Comparison of ENCODE assay signal across 14 cellular contexts in genomic region chr13:100611678-100612492, GRCh38. TPM values are rescaled to one million over a fixed set of nuclear protein-coding genes. Genes with fewer than 3 reads are reported as not detected.
DNase-seq lines count a peak whose midpoint lies in the region; ATAC-seq and TF ChIP-seq lines count a peak whose summit lies in the region.
"Had no signal": no experiment of that assay in that cellular context is flagged by ENCODE, and none has a peak within 500 bp of the region (broad histone marks: within the 10 kb centered on the region; RNA-seq: fewer than 3 reads in every experiment).

No MANE protein-coding gene starts in this region.

- in situ Hi-C loops in mammary epithelial cell (cut with MboI; ENCODE audit: low sequenced_read_pairs in 2 of 2), result no loop called here

- H3K27me3 ChIP-seq in mammary epithelial cell (ENCODE audit: insufficient read depth, low read length), result peaks cover 16% of the 10 kb centered on the region
- no peaks in the 10 kb centered on the region for H3K27me3 ChIP-seq in OCI-LY3 (ENCODE audit: low read depth, low read length)
- H3K27me3 ChIP-seq in dorsolateral prefrontal cortex, result no peaks in the 10 kb centered on the region
- no peaks in the 10 kb centered on the region for H3K27me3 ChIP-seq in mesenchymal stem cell (ENCODE audit: control insufficient read depth in 1 of 2, insufficient read depth in 1 of 2, low read length in 2 of 2)
- H3K27me3 ChIP-seq: breast epithelium, neutrophil had no signal

- H2BK5ac ChIP-seq in mesenchymal stem cell (ENCODE audit: low read depth, low read length, poor library complexity, severe bottlenecking), result no peak overlapping the region

- H3K27ac ChIP-seq in mammary epithelial cell (ENCODE audit: insufficient read depth, low read depth, low read length) (no peak overlapping the region), OCI-LY3 (ENCODE audit: low read length) (peak overlapping the region; percentile 91), dorsolateral prefrontal cortex (peak overlapping the region in 35 of 59 donors; percentile 7 to 62 (median 30)), mesenchymal stem cell (ENCODE audit: low read length, poor library complexity, severe bottlenecking) (no peak overlapping the region)
- H3K27ac ChIP-seq: breast epithelium, neutrophil had no signal

- no peak overlapping the region for H3K9ac ChIP-seq in mammary epithelial cell (ENCODE audit: insufficient read depth, low read length)
- peak overlapping the region; percentile 39; the same call in 1 of the 2 replicates for H3K9ac ChIP-seq in OCI-LY3 (ENCODE audit: low read length)
- H3K9ac ChIP-seq in mesenchymal stem cell (ENCODE audit: low read length), result no peak overlapping the region

- no peaks in the 10 kb centered on the region for H3K9me3 Mint-ChIP-seq in MCF 10A (ENCODE audit: unreplicated experiment)
- no peaks in the 10 kb centered on the region for H3K9me3 Mint-ChIP-seq in stimulated activated effector memory CD8-positive, alpha-beta T cell treated with anti-CD3 and anti-CD28 coated beads, Interleukin-12 subunit alpha, Interleukin-12 subunit beta, amount 100 ng/mL, for 72 hours
- H3K9me3 Mint-ChIP-seq: T-helper 2 cell treated with Interferon-gamma antibody and Interleukin-4, amounts not matched to agents 5 μg/mL and 100 μg/mL, for 36 hours had no signal

- peak; percentile 73 for DNase-seq in mammary epithelial cell
- no peak for DNase-seq in MCF 10A (ENCODE audit: unreplicated experiment)
- DNase-seq in dorsolateral prefrontal cortex, result peak in 1 of 10 donors; percentile 28
- no peak for DNase-seq in stimulated activated effector memory CD8-positive, alpha-beta T cell treated with anti-CD3 and anti-CD28 coated beads, Interleukin-12 subunit alpha, Interleukin-12 subunit beta, amount 100 ng/mL, for 72 hours (ENCODE audit: low spot score in 2 of 2)
- DNase-seq in DMS153 (lab: John Stamatoyannopoulos, UW), result no peak
- no peak for DNase-seq in mesenchymal stem cell
- no peak for DNase-seq in erythroblast (lab: John Stamatoyannopoulos, UW)
- DNase-seq: ACHN; NCI-H1930; stimulated activated CD4-positive, alpha-beta T cell treated with anti-CD3 and anti-CD28 coated beads, Interleukin-2, amount 100 ng/mL, for 24 hours had no signal

- H3K27ac Mint-ChIP-seq in MCF 10A (ENCODE audit: low read depth, unreplicated experiment), result no peak overlapping the region
- H3K27ac Mint-ChIP-seq in stimulated activated effector memory CD8-positive, alpha-beta T cell treated with anti-CD3 and anti-CD28 coated beads, Interleukin-12 subunit alpha, Interleukin-12 subunit beta, amount 100 ng/mL, for 72 hours, result peak overlapping the region; percentile 78
- H3K27ac Mint-ChIP-seq: T-helper 2 cell treated with Interferon-gamma antibody and Interleukin-4, amounts not matched to agents 5 μg/mL and 100 μg/mL, for 36 hours had no signal

- no peaks in the 10 kb centered on the region for H3K79me1 ChIP-seq in mesenchymal stem cell (replicated peaks; ENCODE audit: low read length, poor library complexity, severe bottlenecking)

- no peak overlapping the region for H2BK15ac ChIP-seq in mesenchymal stem cell (ENCODE audit: low read depth, poor library complexity, severe bottlenecking)

- 9% methylated on average over 6 of the region's 9 CpGs for WGBS in mammary epithelial cell (ENCODE audit: low coverage, missing lambda C conversion rate)
- 93% methylated on average over 9 of the region's 9 CpGs for WGBS in mesenchymal stem cell

- BruUV-seq in mammary epithelial cell (replicated peaks; lab: Mats Ljungman, UMichigan) (no TSS peak), MCF 10A (replicated peaks; lab: Mats Ljungman, UMichigan) (no TSS peak)

- H2BK120ac ChIP-seq in mesenchymal stem cell (ENCODE audit: low read depth, low read length), result no peak overlapping the region

- peaks cover 10% of the 10 kb centered on the region for H3K4me1 Mint-ChIP-seq in MCF 10A (ENCODE audit: insufficient read depth, unreplicated experiment)
- H3K4me1 Mint-ChIP-seq in stimulated activated effector memory CD8-positive, alpha-beta T cell treated with anti-CD3 and anti-CD28 coated beads, Interleukin-12 subunit alpha, Interleukin-12 subunit beta, amount 100 ng/mL, for 72 hours, result peaks cover 23% of the 10 kb centered on the region

- dilution Hi-C loops in mammary epithelial cell (cut with HindIII; ENCODE audit: low sequenced_read_pairs), result no loop called here

- no peaks in the 10 kb centered on the region for H3K27me3 Mint-ChIP-seq in MCF 10A (ENCODE audit: insufficient read depth, unreplicated experiment)

- CTCF ChIA-PET in mammary epithelial cell (lab: Charles Lee; ENCODE audit: low non-redundant PET), result no interaction called here
- CTCF ChIA-PET in MCF 10A (lab: Yijun Ruan, JAX), result interaction anchor here (0.5 kb wide), 1 partner anchor 957 kb away, joined by 3 read pairs; no protein-coding TSS in a partner anchor

- H3K23ac ChIP-seq in mesenchymal stem cell (ENCODE audit: low read length in 2 of 2), result no peak overlapping the region

- no peak overlapping the region for H2AFZ ChIP-seq in mammary epithelial cell (ENCODE audit: low read depth, low read length)
- no peak overlapping the region for H2AFZ ChIP-seq in OCI-LY3 (ENCODE audit: low read depth, low read length)
- no peak overlapping the region for H2AFZ ChIP-seq in mesenchymal stem cell (ENCODE audit: low read depth, low read length)

- no peak overlapping the region for H2AK5ac ChIP-seq in mesenchymal stem cell (ENCODE audit: low read length, severe bottlenecking)

- ATAC-seq in stimulated activated effector memory CD8-positive, alpha-beta T cell treated with anti-CD3 and anti-CD28 coated beads, Interleukin-12 subunit alpha, Interleukin-12 subunit beta, amount 100 ng/mL, for 72 hours, result peak; percentile 31

- H3K36me3 Mint-ChIP-seq in MCF 10A (ENCODE audit: insufficient read depth, unreplicated experiment), result peaks cover 13% of the 10 kb centered on the region
- peaks cover 6% of the 10 kb centered on the region for H3K36me3 Mint-ChIP-seq in stimulated activated effector memory CD8-positive, alpha-beta T cell treated with anti-CD3 and anti-CD28 coated beads, Interleukin-12 subunit alpha, Interleukin-12 subunit beta, amount 100 ng/mL, for 72 hours

- H3K79me2 ChIP-seq in mammary epithelial cell (ENCODE audit: insufficient read depth, low read length), result no peaks in the 10 kb centered on the region
- H3K79me2 ChIP-seq in OCI-LY3 (ENCODE audit: low read length), result no peaks in the 10 kb centered on the region

- peak overlapping the region; percentile 10 for H3K4me2 ChIP-seq in mammary epithelial cell (ENCODE audit: insufficient read depth, low read depth, low read length)
- peak overlapping the region; percentile 66 for H3K4me2 ChIP-seq in OCI-LY3 (ENCODE audit: low read length)
- H3K4me2 ChIP-seq in mesenchymal stem cell (ENCODE audit: low read length, poor library complexity, severe bottlenecking), result no peak overlapping the region

- no peak overlapping the region for H2BK12ac ChIP-seq in mesenchymal stem cell (ENCODE audit: low read length in 2 of 2)

- H4K91ac ChIP-seq in mesenchymal stem cell (ENCODE audit: low read length), result no peak overlapping the region

- intact Hi-C loops in mammary epithelial cell (cut with micrococcal nuclease) (loop anchor here (5.0 kb wide), 1 partner anchor 60 kb away; the partner anchor contains the start of gene TMTC4), MCF 10A (cut with micrococcal nuclease) (no loop called here), dorsolateral prefrontal cortex (cut with DNase I) (no loop called here)

- no peak overlapping the region for H4K8ac ChIP-seq in mesenchymal stem cell (ENCODE audit: low read length)

- H3K4ac ChIP-seq in mesenchymal stem cell (ENCODE audit: low read depth in 1 of 2, low read length in 2 of 2), result no peak overlapping the region

- H3K18ac ChIP-seq in mesenchymal stem cell (ENCODE audit: low read depth in 1 of 2, low read length in 2 of 2), result no peak overlapping the region

- H3K9me3 ChIP-seq in mammary epithelial cell (replicated peaks; ENCODE audit: insufficient read depth, low read length) (no peaks in the 10 kb centered on the region), OCI-LY3 (ENCODE audit: insufficient read depth, low read length) (no peaks in the 10 kb centered on the region), mesenchymal stem cell (ENCODE audit: control insufficient read depth, low read length) (no peaks in the 10 kb centered on the region)
- H3K9me3 ChIP-seq: breast epithelium, neutrophil had no signal

- H3K36me3 ChIP-seq in mammary epithelial cell (ENCODE audit: insufficient read depth, low read length) (no peaks in the 10 kb centered on the region), OCI-LY3 (replicated peaks; ENCODE audit: low read depth, low read length) (peaks cover 6% of the 10 kb centered on the region), mesenchymal stem cell (ENCODE audit: control insufficient read depth in 1 of 2, insufficient read depth in 2 of 2, low read depth in 1 of 2, low read length in 2 of 2) (peaks cover 9 to 30% of the 10 kb centered on the region in 2 experiments)
- H3K36me3 ChIP-seq: breast epithelium, neutrophil had no signal

- POLR2A ChIA-PET in MCF 10A (lab: Yijun Ruan, JAX), result no interaction called here

- no peak for TF ChIP-seq POLR2A in erythroblast (IDR thresholded peaks at IDR 0.05; ENCODE audit: low read length)

- H4K20me1 ChIP-seq in mammary epithelial cell (ENCODE audit: insufficient read depth, low read length) (no peaks in the 10 kb centered on the region), OCI-LY3 (ENCODE audit: insufficient read depth, low read length) (no peaks in the 10 kb centered on the region)

- H3K4me1 ChIP-seq in mammary epithelial cell (ENCODE audit: insufficient read depth, low read length), result no peaks in the 10 kb centered on the region
- peaks cover 54% of the 10 kb centered on the region for H3K4me1 ChIP-seq in OCI-LY3 (ENCODE audit: low read length)
- peaks cover 1% of the 10 kb centered on the region for H3K4me1 ChIP-seq in mesenchymal stem cell (ENCODE audit: control insufficient read depth, insufficient read depth, low read depth, low read length)

- no peak overlapping the region for H3K14ac ChIP-seq in mesenchymal stem cell (ENCODE audit: low read length in 2 of 2)

- no peak overlapping the region for H3K4me3 ChIP-seq in mammary epithelial cell (replicated peaks in 1 of 3; ENCODE audit: insufficient read depth in 1 of 3, low read depth in 2 of 3, low read length in 3 of 3)
- H3K4me3 ChIP-seq in OCI-LY3 (ENCODE audit: low read length), result peak overlapping the region; percentile 29
- no peak overlapping the region for H3K4me3 ChIP-seq in dorsolateral prefrontal cortex
- no peak overlapping the region for H3K4me3 ChIP-seq in mesenchymal stem cell (ENCODE audit: insufficient read depth in 1 of 2, low read depth in 1 of 2, low read length in 2 of 2)
- H3K4me3 ChIP-seq: breast epithelium had no signal

- H3K4me3 Mint-ChIP-seq in MCF 10A (ENCODE audit: unreplicated experiment), result no peak overlapping the region
- no peak overlapping the region for H3K4me3 Mint-ChIP-seq in stimulated activated effector memory CD8-positive, alpha-beta T cell treated with anti-CD3 and anti-CD28 coated beads, Interleukin-12 subunit alpha, Interleukin-12 subunit beta, amount 100 ng/mL, for 72 hours
- H3K4me3 Mint-ChIP-seq: T-helper 2 cell treated with Interferon-gamma antibody and Interleukin-4, amounts not matched to agents 5 μg/mL and 100 μg/mL, for 36 hours had no signal

- no peak for TF ChIP-seq CTCF in mammary epithelial cell (conservative IDR thresholded peaks at IDR 0.05 in 1 of 2, IDR thresholded peaks at IDR 0.05 in 1 of 2; ENCODE audit: extremely low read depth in 1 of 2, insufficient read depth in 1 of 2, low read depth in 1 of 2, low read length in 2 of 2)
- TF ChIP-seq CTCF in MCF 10A (IDR thresholded peaks at IDR 0.05; ENCODE audit: unreplicated experiment), result no peak
- TF ChIP-seq CTCF in OCI-LY3 (IDR thresholded peaks at IDR 0.05; ENCODE audit: low read depth, low read length), result no peak
- TF ChIP-seq CTCF in dorsolateral prefrontal cortex (IDR thresholded peaks at IDR 0.05 in 54 of 56, conservative IDR thresholded peaks at IDR 0.05 in 2 of 56; ENCODE audit: low read depth in 1 of 56, partially characterized antibody in 56 of 56), result no peak

RNA-seq across cellular contexts. Expression of gene GGACT, which starts 23.3 kb away (rescaled TPM):
- 1 to 10 TPM; 4.5 to 5.4 TPM for total RNA-seq in mammary epithelial cell
- 1.1 TPM for polyA plus RNA-seq in mammary epithelial cell
- not detected for polyA minus RNA-seq in mammary epithelial cell
- 6.9 and 8.1 TPM in 2 replicates for total RNA-seq in MCF 10A (2022)
- total RNA-seq in dorsolateral prefrontal cortex, result 10 to 100 TPM in 1 of 120 experiments, 1 to 10 TPM in 114, under 1 TPM in 5; 0.56 to 10.3 (median 2.8) TPM
- polyA plus RNA-seq in mesenchymal stem cell (2013, experiment 1 of 2), result 3.8 TPM
- 4.5 TPM for polyA plus RNA-seq in mesenchymal stem cell (2013, experiment 2 of 2)

Comparison
In these comparisons a context has a peak if more than half of its experiments do, and no peak if none do; other contexts are left out.
1. H3K27ac ChIP-seq: peak in OCI-LY3 (single experiment) and dorsolateral prefrontal cortex (35 of 59); none in mammary epithelial cell (single experiment) and mesenchymal stem cell (single experiment).